Comparison of ENCODE assay signal across 1 cellular context in the genomic region with DNA sequence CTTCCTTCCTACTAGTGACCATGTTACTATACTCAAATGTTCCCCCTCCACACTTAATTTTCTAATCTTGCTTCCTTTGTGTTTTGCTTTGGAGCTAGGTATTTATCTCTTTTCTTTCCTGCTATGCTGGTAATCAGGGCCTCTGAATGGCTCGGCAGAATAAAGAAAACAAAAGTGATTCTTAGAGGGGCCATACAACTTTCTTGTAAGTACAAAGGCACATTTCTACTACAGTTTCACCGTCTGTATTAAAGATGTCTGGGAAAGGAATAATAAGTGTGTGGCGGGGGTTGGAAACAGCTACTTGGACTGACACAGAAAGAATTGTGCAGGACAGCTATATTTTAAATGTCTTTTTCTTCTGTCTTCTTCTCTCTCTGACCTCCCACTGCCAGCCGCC.
TF ChIP-seq lines count a peak whose summit lies in the region.

No MANE protein-coding gene starts in this region.

TF ChIP-seq in HepG2, 621 proteins besides CTCF, POLR2A, EP300 and RAD21:
- TF ChIP-seq, protein P1, sequence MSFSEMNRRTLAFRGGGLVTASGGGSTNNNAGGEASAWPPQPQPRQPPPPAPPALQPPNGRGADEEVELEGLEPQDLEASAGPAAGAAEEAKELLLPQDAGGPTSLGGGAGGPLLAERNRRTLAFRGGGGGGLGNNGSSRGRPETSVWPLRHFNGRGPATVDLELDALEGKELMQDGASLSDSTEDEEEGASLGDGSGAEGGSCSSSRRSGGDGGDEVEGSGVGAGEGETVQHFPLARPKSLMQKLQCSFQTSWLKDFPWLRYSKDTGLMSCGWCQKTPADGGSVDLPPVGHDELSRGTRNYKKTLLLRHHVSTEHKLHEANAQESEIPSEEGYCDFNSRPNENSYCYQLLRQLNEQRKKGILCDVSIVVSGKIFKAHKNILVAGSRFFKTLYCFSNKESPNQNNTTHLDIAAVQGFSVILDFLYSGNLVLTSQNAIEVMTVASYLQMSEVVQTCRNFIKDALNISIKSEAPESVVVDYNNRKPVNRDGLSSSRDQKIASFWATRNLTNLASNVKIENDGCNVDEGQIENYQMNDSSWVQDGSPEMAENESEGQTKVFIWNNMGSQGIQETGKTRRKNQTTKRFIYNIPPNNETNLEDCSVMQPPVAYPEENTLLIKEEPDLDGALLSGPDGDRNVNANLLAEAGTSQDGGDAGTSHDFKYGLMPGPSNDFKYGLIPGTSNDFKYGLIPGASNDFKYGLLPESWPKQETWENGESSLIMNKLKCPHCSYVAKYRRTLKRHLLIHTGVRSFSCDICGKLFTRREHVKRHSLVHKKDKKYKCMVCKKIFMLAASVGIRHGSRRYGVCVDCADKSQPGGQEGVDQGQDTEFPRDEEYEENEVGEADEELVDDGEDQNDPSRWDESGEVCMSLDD (CRISPR knock-in tag; IDR thresholded peaks at IDR 0.05; ENCODE audit: borderline replicate concordance), result no peak
- TF ChIP-seq POLR2AphosphoS5 (IDR thresholded peaks at IDR 0.05; ENCODE audit: low read depth, low read length) (0 out of 2 replicates have a peak, but pooled peaks have one; percentile 14), ZFP36L1 (CRISPR knock-in tag; IDR thresholded peaks at IDR 0.05) (no peak)
